In genomic region chr5:26193626-26194025, GRCh38 we compare ENCODE assay signal across 25 cellular contexts.
DNase-seq lines count a peak whose midpoint lies in the region; ATAC-seq and TF ChIP-seq lines count a peak whose summit lies in the region.
"Had no signal": no experiment of that assay in that cellular context is flagged by ENCODE, and none has a peak within 500 bp of the region (broad histone marks: within the 10 kb centered on the region; RNA-seq: fewer than 3 reads in every experiment).

No MANE protein-coding gene starts in this region.

- H3K4me1 ChIP-seq in Karpas-422 (ENCODE audit: low read length) (no peaks in the 10 kb centered on the region), Panc1 (ENCODE audit: control insufficient read depth, insufficient read depth, low read length) (peaks cover 4% of the 10 kb centered on the region; the same call in 1 of the 2 replicates), trophoblast cell (ENCODE audit: control insufficient read depth in 1 of 2, insufficient read depth in 2 of 2, low read length in 2 of 2) (peaks cover 0 to 2% of the 10 kb centered on the region in 2 experiments), mammary epithelial cell (ENCODE audit: insufficient read depth, low read length) (no peaks in the 10 kb centered on the region)
- H3K4me1 ChIP-seq: BE2C, BLaER1 had no signal

- H3K4me3 ChIP-seq in Karpas-422 (ENCODE audit: low read length) (no peak overlapping the region), Panc1 (ENCODE audit: low read depth in 2 of 2, low read length in 2 of 2) (no peak overlapping the region), trophoblast cell (ENCODE audit: low read depth, low read length) (no peak overlapping the region), mammary epithelial cell (replicated peaks in 1 of 3; ENCODE audit: insufficient read depth in 1 of 3, low read depth in 2 of 3, low read length in 3 of 3) (no peak overlapping the region)
- H3K4me3 ChIP-seq: BLaER1, GM12878 had no signal

- no peak overlapping the region for H3K23ac ChIP-seq in trophoblast cell (ENCODE audit: low read length)

- H2BK120ac ChIP-seq in trophoblast cell (ENCODE audit: insufficient read depth, low read length, poor library complexity) = no peak overlapping the region

- dilution Hi-C loops in mammary epithelial cell (cut with HindIII; ENCODE audit: low sequenced_read_pairs) = no loop called here

- no peak overlapping the region for H4K91ac ChIP-seq in trophoblast cell (ENCODE audit: low read depth, low read length)

- no peaks in the 10 kb centered on the region for H3K27me3 ChIP-seq in Karpas-422 (ENCODE audit: low read length)
- H3K27me3 ChIP-seq in Panc1 (ENCODE audit: control insufficient read depth, insufficient read depth, low read length) = no peaks in the 10 kb centered on the region
- no peaks in the 10 kb centered on the region for H3K27me3 ChIP-seq in trophoblast cell (ENCODE audit: insufficient read depth, low read length)
- no peaks in the 10 kb centered on the region for H3K27me3 ChIP-seq in mammary epithelial cell (ENCODE audit: insufficient read depth, low read length)
- H3K27me3 ChIP-seq: BE2C, BLaER1 had no signal

- no peak for DNase-seq in Karpas-422
- no peak for DNase-seq in Panc1 (ENCODE audit: low read depth, low spot score)
- peak; percentile 53 for DNase-seq in islet precursor cell
- DNase-seq in trophoblast cell = peak; percentile 0 to 51
- DNase-seq in mammary epithelial cell = no peak
- no peak for DNase-seq in cerebellum (ENCODE audit: low spot score)
- no peak for DNase-seq in activated T-helper 2 cell treated with anti-CD3 and anti-CD28 coated beads, Interferon-gamma antibody, Interleukin-2, Interleukin-4, amounts not matched to agents 10 μg/mL and 5 μg/mL and 100 μg/mL, durations not matched to agents 14 hours and 24 hours and 36 hours (ENCODE audit: low spot score)
- DNase-seq: 8988T; ACHN; BE2C; C1 segment of cervical spinal cord; CD4-positive, alpha-beta memory T cell; CD4-positive, CD25-positive, alpha-beta regulatory T cell; CD8-positive, alpha-beta memory T cell; COR-L47; DMS 273 treated with DMSO at 0.1 percent for 48 hours; DMS153; DMS79; DND-41; EL; GDM1 had no signal

- BruUV-seq in Panc1 (replicated peaks; lab: Mats Ljungman, UMichigan) (no TSS peak), mammary epithelial cell (replicated peaks; lab: Mats Ljungman, UMichigan) (no TSS peak)

- H3K4me3 Mint-ChIP-seq in activated T-helper 2 cell treated with anti-CD3 and anti-CD28 coated beads, Interferon-gamma antibody, Interleukin-2, Interleukin-4, amounts not matched to agents 10 μg/mL and 5 μg/mL and 100 μg/mL, durations not matched to agents 14 hours and 24 hours and 36 hours (ENCODE audit: low read depth) = no peak overlapping the region
- H3K4me3 Mint-ChIP-seq: CD14-positive monocyte; CD4-positive, alpha-beta memory T cell; CD4-positive, CD25-positive, alpha-beta regulatory T cell; CD8-positive, alpha-beta memory T cell had no signal

- no CpG with 5 or more reads among the region's 5 CpGs for WGBS in trophoblast cell (ENCODE audit: extremely low coverage, insufficient coverage, insufficient read length)
- 29% methylated on average over 5 of the region's 5 CpGs for WGBS in mammary epithelial cell (ENCODE audit: low coverage, missing lambda C conversion rate)

- H4K12ac ChIP-seq in trophoblast cell (ENCODE audit: low read depth, low read length) = no peak overlapping the region

- H3K27ac Mint-ChIP-seq in activated T-helper 2 cell treated with anti-CD3 and anti-CD28 coated beads, Interferon-gamma antibody, Interleukin-2, Interleukin-4, amounts not matched to agents 10 μg/mL and 5 μg/mL and 100 μg/mL, durations not matched to agents 14 hours and 24 hours and 36 hours = no peak overlapping the region
- H3K27ac Mint-ChIP-seq: CD14-positive monocyte; CD4-positive, alpha-beta memory T cell; CD4-positive, CD25-positive, alpha-beta regulatory T cell; CD8-positive, alpha-beta memory T cell had no signal

- CTCF ChIA-PET in Panc1 (lab: Charles Lee) (no interaction called here), mammary epithelial cell (lab: Charles Lee; ENCODE audit: low non-redundant PET) (no interaction called here)

- no peak overlapping the region for H2BK5ac ChIP-seq in trophoblast cell (ENCODE audit: low read depth, low read length, poor library complexity)

- H3K4ac ChIP-seq in trophoblast cell (ENCODE audit: low read depth, low read length) = no peak overlapping the region

- no peak overlapping the region for H3K4me2 ChIP-seq in Karpas-422 (ENCODE audit: low read depth, low read length, poor library complexity, severe bottlenecking)
- no peak overlapping the region for H3K4me2 ChIP-seq in trophoblast cell (ENCODE audit: low read length)
- no peak overlapping the region for H3K4me2 ChIP-seq in mammary epithelial cell (ENCODE audit: insufficient read depth, low read depth, low read length)
- H3K4me2 ChIP-seq: BLaER1 had no signal

- peak; percentile 38; the same call in 1 of the 2 replicates for ATAC-seq in Panc1
- no peak for ATAC-seq in HG03135 (IDR thresholded peaks at IDR 0.05; ENCODE audit: unreplicated experiment)
- ATAC-seq: GM12878 had no signal

- POLR2A ChIA-PET in Panc1 (lab: Charles Lee) = interaction anchor here (0.6 kb wide), 1 partner anchor 994 kb away, joined by 3 read pairs; no protein-coding TSS in a partner anchor

- H3K9ac ChIP-seq in Karpas-422 (ENCODE audit: low read length) = no peak overlapping the region
- no peak overlapping the region for H3K9ac ChIP-seq in trophoblast cell (ENCODE audit: low read length)
- H3K9ac ChIP-seq in mammary epithelial cell (ENCODE audit: insufficient read depth, low read length) = no peak overlapping the region
- H3K9ac ChIP-seq: BLaER1 had no signal

- H3K36me3 ChIP-seq in Karpas-422 (ENCODE audit: insufficient read depth, low read length) (no peaks in the 10 kb centered on the region), Panc1 (ENCODE audit: control insufficient read depth, insufficient read depth, low read length) (no peaks in the 10 kb centered on the region), trophoblast cell (ENCODE audit: control insufficient read depth in 1 of 2, insufficient read depth in 2 of 2, low read length in 2 of 2) (no peaks in the 10 kb centered on the region), mammary epithelial cell (ENCODE audit: insufficient read depth, low read length) (no peaks in the 10 kb centered on the region)
- H3K36me3 ChIP-seq: BE2C, BLaER1 had no signal

- H3K27me3 Mint-ChIP-seq in activated T-helper 2 cell treated with anti-CD3 and anti-CD28 coated beads, Interferon-gamma antibody, Interleukin-2, Interleukin-4, amounts not matched to agents 10 μg/mL and 5 μg/mL and 100 μg/mL, durations not matched to agents 14 hours and 24 hours and 36 hours (ENCODE audit: low read depth) = no peaks in the 10 kb centered on the region
- H3K27me3 Mint-ChIP-seq: CD4-positive, alpha-beta memory T cell; CD4-positive, CD25-positive, alpha-beta regulatory T cell; CD8-positive, alpha-beta memory T cell had no signal

- no peak overlapping the region for H2BK12ac ChIP-seq in trophoblast cell (ENCODE audit: low read length)

- intact Hi-C loops in Panc1 (cut with micrococcal nuclease; ENCODE audit: unreplicated experiment) = no loop called here
- intact Hi-C loops in mammary epithelial cell (cut with micrococcal nuclease) = no loop called here
- intact Hi-C loops in activated T-helper 2 cell treated with anti-CD3 and anti-CD28 coated beads, Interferon-gamma antibody, Interleukin-2, Interleukin-4, amounts not matched to agents 10 μg/mL and 5 μg/mL and 100 μg/mL, durations not matched to agents 14 hours and 24 hours and 36 hours (cut with micrococcal nuclease) = no loop called here

- no peak overlapping the region for H4K8ac ChIP-seq in trophoblast cell (ENCODE audit: low read depth, low read length)

- H3K27ac ChIP-seq in Karpas-422 (ENCODE audit: low read length) (no peak overlapping the region), Panc1 (ENCODE audit: low read length) (peak overlapping the region; percentile 73; the same call in 1 of the 2 replicates), trophoblast cell (ENCODE audit: low read depth, low read length) (no peak overlapping the region), mammary epithelial cell (ENCODE audit: insufficient read depth, low read depth, low read length) (no peak overlapping the region)
- H3K27ac ChIP-seq: BLaER1 had no signal

- no peaks in the 10 kb centered on the region for H3K9me2 ChIP-seq in Karpas-422 (replicated peaks; ENCODE audit: insufficient read depth, low read length)

- H4K20me1 ChIP-seq in Karpas-422 (ENCODE audit: insufficient read depth, low read depth, low read length) = no peaks in the 10 kb centered on the region
- no peaks in the 10 kb centered on the region for H4K20me1 ChIP-seq in mammary epithelial cell (ENCODE audit: insufficient read depth, low read length)
- H4K20me1 ChIP-seq: BLaER1 had no signal

- H2AFZ ChIP-seq in Karpas-422 (ENCODE audit: low read length) (peak overlapping the region; percentile 41; the same call in 1 of the 2 replicates), trophoblast cell (ENCODE audit: insufficient read depth, low read length, poor library complexity) (no peak overlapping the region), mammary epithelial cell (ENCODE audit: low read depth, low read length) (no peak overlapping the region)

- no peak for TF ChIP-seq CTCF in Panc1 (IDR thresholded peaks at IDR 0.05)
- no peak for TF ChIP-seq CTCF in mammary epithelial cell (conservative IDR thresholded peaks at IDR 0.05 in 1 of 2, IDR thresholded peaks at IDR 0.05 in 1 of 2; ENCODE audit: extremely low read depth in 1 of 2, insufficient read depth in 1 of 2, low read depth in 1 of 2, low read length in 2 of 2)

- no peak overlapping the region for H3K14ac ChIP-seq in trophoblast cell (ENCODE audit: low read length)

- H3K79me2 ChIP-seq in Karpas-422 (ENCODE audit: low read length) (no peaks in the 10 kb centered on the region), trophoblast cell (ENCODE audit: control insufficient read depth, insufficient read depth, low read length, poor library complexity) (no peaks in the 10 kb centered on the region), mammary epithelial cell (ENCODE audit: insufficient read depth, low read length) (no peaks in the 10 kb centered on the region)

- H3K9me3 Mint-ChIP-seq in activated T-helper 2 cell treated with anti-CD3 and anti-CD28 coated beads, Interferon-gamma antibody, Interleukin-2, Interleukin-4, amounts not matched to agents 10 μg/mL and 5 μg/mL and 100 μg/mL, durations not matched to agents 14 hours and 24 hours and 36 hours = peaks cover 36% of the 10 kb centered on the region

- no peaks in the 10 kb centered on the region for H3K4me1 Mint-ChIP-seq in activated T-helper 2 cell treated with anti-CD3 and anti-CD28 coated beads, Interferon-gamma antibody, Interleukin-2, Interleukin-4, amounts not matched to agents 10 μg/mL and 5 μg/mL and 100 μg/mL, durations not matched to agents 14 hours and 24 hours and 36 hours (ENCODE audit: low read depth)
- H3K4me1 Mint-ChIP-seq: CD14-positive monocyte; CD4-positive, alpha-beta memory T cell; CD4-positive, CD25-positive, alpha-beta regulatory T cell; CD8-positive, alpha-beta memory T cell had no signal

- in situ Hi-C loops in Panc1 (cut with HindIII; ENCODE audit: low pct_unique_long_range_greater_than_20kb, low sequenced_read_pairs) = no loop called here
- in situ Hi-C loops in mammary epithelial cell (cut with MboI; ENCODE audit: low sequenced_read_pairs in 2 of 2) = no loop called here

- no peaks in the 10 kb centered on the region for H3K79me1 ChIP-seq in trophoblast cell (ENCODE audit: low read length)

- no peak overlapping the region for H2AK5ac ChIP-seq in trophoblast cell (ENCODE audit: low read length)

- H3K9me3 ChIP-seq in Karpas-422 (ENCODE audit: low read length) (no peaks in the 10 kb centered on the region), Panc1 (ENCODE audit: control insufficient read depth, insufficient read depth, low read depth, low read length) (no peaks in the 10 kb centered on the region), trophoblast cell (ENCODE audit: insufficient read depth, low read depth, low read length) (no peaks in the 10 kb centered on the region), mammary epithelial cell (replicated peaks; ENCODE audit: insufficient read depth, low read length) (peaks cover 5% of the 10 kb centered on the region)
- H3K9me3 ChIP-seq: BE2C, BLaER1 had no signal

- no peak overlapping the region for H3K18ac ChIP-seq in trophoblast cell (ENCODE audit: low read length)

- H3K36me3 Mint-ChIP-seq in activated T-helper 2 cell treated with anti-CD3 and anti-CD28 coated beads, Interferon-gamma antibody, Interleukin-2, Interleukin-4, amounts not matched to agents 10 μg/mL and 5 μg/mL and 100 μg/mL, durations not matched to agents 14 hours and 24 hours and 36 hours (ENCODE audit: low read depth) = no peaks in the 10 kb centered on the region
- H3K36me3 Mint-ChIP-seq: CD14-positive monocyte; CD4-positive, alpha-beta memory T cell; CD4-positive, CD25-positive, alpha-beta regulatory T cell; CD8-positive, alpha-beta memory T cell had no signal

Comparison
In these comparisons a context has a peak if more than half of its experiments do, and no peak if none do; other contexts are left out.
1. DNase-seq: peak in islet precursor cell (single experiment) and trophoblast cell (2 of 2); none in Karpas-422 (single experiment), Panc1 (single experiment), mammary epithelial cell (single experiment), cerebellum (single experiment) and activated T-helper 2 cell treated with anti-CD3 and anti-CD28 coated beads, Interferon-gamma antibody, Interleukin-2, Interleukin-4, amounts not matched to agents 10 μg/mL and 5 μg/mL and 100 μg/mL, durations not matched to agents 14 hours and 24 hours and 36 hours (single experiment).